Comparison of ENCODE assay signal across 1 cellular context in the genomic region with DNA sequence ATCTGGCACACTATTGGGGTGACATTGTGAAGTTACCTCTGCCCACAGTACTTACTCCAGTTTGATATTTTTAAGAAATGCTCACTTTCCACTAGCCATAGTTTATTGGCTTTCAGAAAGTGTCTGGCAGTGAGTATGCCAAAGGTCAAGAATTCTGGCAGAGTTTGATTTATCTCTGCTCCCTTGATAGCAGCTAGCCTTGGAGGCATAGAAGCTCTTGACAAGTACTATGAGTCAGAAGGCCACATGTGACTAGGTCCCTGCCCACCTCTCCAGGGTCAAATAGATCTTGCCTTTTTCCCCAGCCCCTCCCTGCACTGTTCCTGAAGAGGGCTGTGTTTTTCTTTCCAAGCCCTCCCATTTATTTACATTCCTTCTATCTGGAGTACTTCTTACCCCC.
TF ChIP-seq lines count a peak whose summit lies in the region.

No MANE protein-coding gene starts in this region.

TF ChIP-seq in HEK293, 187 proteins besides CTCF, POLR2A, EP300 and RAD21 (continued from another document):
- TF ChIP-seq, protein P1, sequence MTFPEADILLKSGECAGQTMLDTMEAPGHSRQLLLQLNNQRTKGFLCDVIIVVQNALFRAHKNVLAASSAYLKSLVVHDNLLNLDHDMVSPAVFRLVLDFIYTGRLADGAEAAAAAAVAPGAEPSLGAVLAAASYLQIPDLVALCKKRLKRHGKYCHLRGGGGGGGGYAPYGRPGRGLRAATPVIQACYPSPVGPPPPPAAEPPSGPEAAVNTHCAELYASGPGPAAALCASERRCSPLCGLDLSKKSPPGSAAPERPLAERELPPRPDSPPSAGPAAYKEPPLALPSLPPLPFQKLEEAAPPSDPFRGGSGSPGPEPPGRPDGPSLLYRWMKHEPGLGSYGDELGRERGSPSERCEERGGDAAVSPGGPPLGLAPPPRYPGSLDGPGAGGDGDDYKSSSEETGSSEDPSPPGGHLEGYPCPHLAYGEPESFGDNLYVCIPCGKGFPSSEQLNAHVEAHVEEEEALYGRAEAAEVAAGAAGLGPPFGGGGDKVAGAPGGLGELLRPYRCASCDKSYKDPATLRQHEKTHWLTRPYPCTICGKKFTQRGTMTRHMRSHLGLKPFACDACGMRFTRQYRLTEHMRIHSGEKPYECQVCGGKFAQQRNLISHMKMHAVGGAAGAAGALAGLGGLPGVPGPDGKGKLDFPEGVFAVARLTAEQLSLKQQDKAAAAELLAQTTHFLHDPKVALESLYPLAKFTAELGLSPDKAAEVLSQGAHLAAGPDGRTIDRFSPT (tag by site-specific recombination; IDR thresholded peaks at IDR 0.05), result 0 out of 2 replicates have a peak, but pooled peaks have one; percentile 30
- TF ChIP-seq KLF10 (tag by site-specific recombination; IDR thresholded peaks at IDR 0.05) (peak; percentile 76), OSR2 (tag by site-specific recombination; IDR thresholded peaks at IDR 0.05) (peak; percentile 69), MZF1 (tag by site-specific recombination; IDR thresholded peaks at IDR 0.05; ENCODE audit: borderline replicate concordance) (no peak), ZNF660 (tag by site-specific recombination; IDR thresholded peaks at IDR 0.05) (no peak), KLF8 (tag by site-specific recombination; IDR thresholded peaks at IDR 0.05) (peak; percentile 70), ZNF311 (tag by site-specific recombination; IDR thresholded peaks at IDR 0.05; ENCODE audit: borderline replicate concordance) (no peak), ZNF558 (tag by site-specific recombination; IDR thresholded peaks at IDR 0.05) (no peak)
- TF ChIP-seq, protein P2, sequence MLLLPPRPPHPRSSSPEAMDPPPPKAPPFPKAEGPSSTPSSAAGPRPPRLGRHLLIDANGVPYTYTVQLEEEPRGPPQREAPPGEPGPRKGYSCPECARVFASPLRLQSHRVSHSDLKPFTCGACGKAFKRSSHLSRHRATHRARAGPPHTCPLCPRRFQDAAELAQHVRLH (tag by site-specific recombination; IDR thresholded peaks at IDR 0.05), result no peak
- TF ChIP-seq, protein P3, sequence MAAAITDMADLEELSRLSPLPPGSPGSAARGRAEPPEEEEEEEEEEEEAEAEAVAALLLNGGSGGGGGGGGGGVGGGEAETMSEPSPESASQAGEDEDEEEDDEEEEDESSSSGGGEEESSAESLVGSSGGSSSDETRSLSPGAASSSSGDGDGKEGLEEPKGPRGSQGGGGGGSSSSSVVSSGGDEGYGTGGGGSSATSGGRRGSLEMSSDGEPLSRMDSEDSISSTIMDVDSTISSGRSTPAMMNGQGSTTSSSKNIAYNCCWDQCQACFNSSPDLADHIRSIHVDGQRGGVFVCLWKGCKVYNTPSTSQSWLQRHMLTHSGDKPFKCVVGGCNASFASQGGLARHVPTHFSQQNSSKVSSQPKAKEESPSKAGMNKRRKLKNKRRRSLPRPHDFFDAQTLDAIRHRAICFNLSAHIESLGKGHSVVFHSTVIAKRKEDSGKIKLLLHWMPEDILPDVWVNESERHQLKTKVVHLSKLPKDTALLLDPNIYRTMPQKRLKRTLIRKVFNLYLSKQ (tag by site-specific recombination; IDR thresholded peaks at IDR 0.05; ENCODE audit: borderline replicate concordance), result no peak
